ENCODE assay signal across 17 cellular contexts in the genomic region with DNA sequence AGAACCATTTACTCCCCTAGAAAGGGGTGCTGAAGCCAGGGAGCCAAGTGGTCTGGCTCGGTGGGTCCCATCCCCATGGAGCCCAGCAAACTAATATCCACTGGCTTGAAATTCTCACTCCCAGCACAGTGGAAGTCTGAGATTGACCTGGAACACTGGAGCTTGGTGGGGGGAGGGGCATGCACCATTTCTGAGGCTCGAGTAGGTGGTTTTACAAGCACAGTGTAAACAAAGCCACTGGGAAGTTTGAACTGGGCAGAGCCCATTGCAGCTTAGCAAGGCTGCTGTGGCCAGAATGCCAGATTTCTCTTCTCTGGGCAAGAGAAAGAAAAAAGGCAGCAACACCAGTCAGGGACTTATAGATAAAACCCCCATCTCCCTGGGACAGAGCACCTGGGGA.
"Had no signal": no experiment of that assay in that cellular context is flagged by ENCODE, and none has a peak within 500 bp of the region (broad histone marks: within the 10 kb centered on the region; RNA-seq: fewer than 3 reads in every experiment).

No MANE protein-coding gene starts in this region.

- H3K27me3 Mint-ChIP-seq: type B pancreatic cell had no signal

- H3K4me3 Mint-ChIP-seq: activated naive CD4-positive, alpha-beta T cell treated with anti-CD3 and anti-CD28 coated beads, Interleukin-2, amount 50 U/mL, for 24 hours; activated T-cell treated with anti-CD3 and anti-CD28 coated beads, Interleukin-2, amount 50 U/mL, for 24 hours; mesothelial cell of epicardium; type B pancreatic cell had no signal

- H3K9me3 ChIP-seq: adrenal gland, right lobe of liver had no signal

- H3K27ac ChIP-seq: adrenal gland, cardiac muscle cell, gastroesophageal sphincter, psoas muscle, right lobe of liver had no signal

- H3K27ac Mint-ChIP-seq: activated naive CD4-positive, alpha-beta T cell treated with anti-CD3 and anti-CD28 coated beads, Interleukin-2, amount 50 U/mL, for 24 hours; activated T-cell treated with anti-CD3 and anti-CD28 coated beads, Interleukin-2, amount 50 U/mL, for 24 hours; mesothelial cell of epicardium; type B pancreatic cell had no signal

- H3K36me3 ChIP-seq: adrenal gland, cardiac muscle cell, gastroesophageal sphincter, right lobe of liver had no signal

- H3K27me3 ChIP-seq: adrenal gland, cardiac muscle cell, gastroesophageal sphincter, right lobe of liver had no signal

- H3K4me3 ChIP-seq: adrenal gland, cardiac muscle cell, gastroesophageal sphincter, psoas muscle, right lobe of liver, smooth muscle cell had no signal

- H3K36me3 Mint-ChIP-seq: activated naive CD4-positive, alpha-beta T cell treated with anti-CD3 and anti-CD28 coated beads, Interleukin-2, amount 50 U/mL, for 24 hours; type B pancreatic cell had no signal

- DNase-seq: activated CD4-positive, alpha-beta T cell treated with anti-CD3 and anti-CD28 coated beads, Interleukin-2, amount 50 U/mL, for 48 hours; activated CD4-positive, CD25-positive, alpha-beta regulatory T cell treated with anti-CD3 and anti-CD28 coated beads, Interleukin-2, amount 50 U/mL, for 72 hours; activated effector memory CD4-positive, alpha-beta T cell treated with Interleukin-2 at 50 U/mL for 16 hours; activated T-cell treated with anti-CD3 and anti-CD28 coated beads, Interleukin-2, amount 50 U/mL, for 24 hours; adrenal gland; erythroblast; right lobe of liver; stimulated activated naive CD8-positive, alpha-beta T cell treated with anti-CD3 and anti-CD28 coated beads, Interleukin-15, Interleukin-2, amounts not matched to agents 100 U/mL and 50 U/mL, for 24 hours; T-helper 1 cell; T1000 had no signal

- H3K4me1 Mint-ChIP-seq: activated naive CD4-positive, alpha-beta T cell treated with anti-CD3 and anti-CD28 coated beads, Interleukin-2, amount 50 U/mL, for 24 hours had no signal

- ATAC-seq: gastroesophageal sphincter; psoas muscle; stimulated activated naive CD8-positive, alpha-beta T cell treated with anti-CD3 and anti-CD28 coated beads, Interleukin-15, Interleukin-2, amounts not matched to agents 100 U/mL and 50 U/mL, for 24 hours had no signal

- H3K4me1 ChIP-seq: gastroesophageal sphincter, psoas muscle, right lobe of liver had no signal
